9 cellular contexts compared by ENCODE assay signal in genomic region chr11:2446590-2447252, GRCh38. TPM values are rescaled to one million over a fixed set of nuclear protein-coding genes. Genes with fewer than 3 reads are reported as not detected.
DNase-seq lines count a peak whose midpoint lies in the region; ATAC-seq, FAIRE-seq and TF ChIP-seq lines count a peak whose summit lies in the region.
"Had no signal": no experiment of that assay in that cellular context is flagged by ENCODE, and none has a peak within 500 bp of the region (broad histone marks: within the 10 kb centered on the region; RNA-seq: fewer than 3 reads in every experiment).

No MANE protein-coding gene starts in this region.

- H3K4me1 ChIP-seq in OCI-LY3 (ENCODE audit: low read length) (no peaks in the 10 kb centered on the region), colonic mucosa (peaks cover 30% of the 10 kb centered on the region), parathyroid adenoma (no peaks in the 10 kb centered on the region), GM23248 (ENCODE audit: insufficient read depth) (no peaks in the 10 kb centered on the region)

- no peak for TF ChIP-seq CTCF in OCI-LY3 (IDR thresholded peaks at IDR 0.05; ENCODE audit: low read depth, low read length)
- no peak for TF ChIP-seq CTCF in colonic mucosa (IDR thresholded peaks at IDR 0.05)
- no peak for TF ChIP-seq CTCF in parathyroid adenoma (IDR thresholded peaks at IDR 0.05)

- H3K9ac ChIP-seq in OCI-LY3 (ENCODE audit: low read length): no peak overlapping the region
- H3K9ac ChIP-seq in colonic mucosa (ENCODE audit: low read depth in 2 of 2, low read length in 2 of 2): peak overlapping the region; percentile 48 to 79
- no peak overlapping the region for H3K9ac ChIP-seq in parathyroid adenoma
- H3K9ac ChIP-seq in GM23248: no peak overlapping the region

- H3K79me2 ChIP-seq in OCI-LY3 (ENCODE audit: low read length) (no peaks in the 10 kb centered on the region), parathyroid adenoma (peaks cover 15% of the 10 kb centered on the region), GM23248 (ENCODE audit: insufficient read depth) (no peaks in the 10 kb centered on the region)

- WGBS in GM23248 (ENCODE audit: low coverage in 1 of 2, low lambda C conversion rate in 2 of 2, missing lambda C conversion rate in 2 of 2), 2 experiments: 54 to 55% methylated on average over 14 to 15 of the region's 15 CpGs

- no peak overlapping the region for H3K27ac ChIP-seq in OCI-LY3 (ENCODE audit: low read length)
- peak overlapping the region; percentile 43 for H3K27ac ChIP-seq in colonic mucosa
- H3K27ac ChIP-seq in parathyroid adenoma: no peak overlapping the region
- no peak overlapping the region for H3K27ac ChIP-seq in GM23248

- ATAC-seq in GM21825 (IDR thresholded peaks at IDR 0.05; ENCODE audit: unreplicated experiment): no peak

- H3K27me3 ChIP-seq in OCI-LY3 (ENCODE audit: low read depth, low read length) (0 out of 2 replicates have a peak, but pooled peaks cover 5% of the 10 kb centered on the region), colonic mucosa (no peaks in the 10 kb centered on the region), parathyroid adenoma (ENCODE audit: control insufficient read depth, insufficient read depth, low read length) (no peaks in the 10 kb centered on the region), GM23248 (replicated peaks; ENCODE audit: insufficient read depth) (peaks cover 44% of the 10 kb centered on the region)

- H3K4me3 ChIP-seq in OCI-LY3 (ENCODE audit: low read length): no peak overlapping the region
- peak overlapping the region; percentile 49 for H3K4me3 ChIP-seq in colonic mucosa
- H3K4me3 ChIP-seq in parathyroid adenoma (ENCODE audit: low read depth, low read length): no peak overlapping the region
- no peak overlapping the region for H3K4me3 ChIP-seq in GM23248

- H2AFZ ChIP-seq in OCI-LY3 (ENCODE audit: low read depth, low read length) (0 out of 2 replicates have a peak overlapping the region, but pooled peaks have one; percentile 25), parathyroid adenoma (no peak overlapping the region), GM23248 (no peak overlapping the region)

- H4K20me1 ChIP-seq in OCI-LY3 (ENCODE audit: insufficient read depth, low read length): no peaks in the 10 kb centered on the region
- H4K20me1 ChIP-seq in GM23248 (ENCODE audit: insufficient read depth): no peaks in the 10 kb centered on the region

- H3K9me3 ChIP-seq in OCI-LY3 (ENCODE audit: insufficient read depth, low read length): no peaks in the 10 kb centered on the region
- H3K9me3 ChIP-seq in colonic mucosa: no peaks in the 10 kb centered on the region
- H3K9me3 ChIP-seq in parathyroid adenoma (ENCODE audit: control insufficient read depth, low read length): no peaks in the 10 kb centered on the region
- no peaks in the 10 kb centered on the region for H3K9me3 ChIP-seq in GM23248 (ENCODE audit: low read depth)

- peak; percentile 21 for FAIRE-seq in GM18507 (lab: Jason Lieb, UNC)

- H3K36me3 ChIP-seq in OCI-LY3 (replicated peaks; ENCODE audit: low read depth, low read length) (no peaks in the 10 kb centered on the region), colonic mucosa (no peaks in the 10 kb centered on the region), parathyroid adenoma (ENCODE audit: control insufficient read depth, insufficient read depth, low read length) (no peaks in the 10 kb centered on the region), GM23248 (ENCODE audit: low read depth) (no peaks in the 10 kb centered on the region)

- no peaks in the 10 kb centered on the region for H3F3A ChIP-seq in GM23248 (ENCODE audit: insufficient read depth)

- in situ Hi-C loops in GM23248 (cut with MboI): no loop called here

- no peaks in the 10 kb centered on the region for H3K9me2 ChIP-seq in GM23248 (ENCODE audit: insufficient read depth)

- peak overlapping the region; percentile 24; the same call in 1 of the 2 replicates for H3K4me2 ChIP-seq in OCI-LY3 (ENCODE audit: low read length)
- H3K4me2 ChIP-seq in parathyroid adenoma (ENCODE audit: low read length): peak overlapping the region; percentile 80
- no peak overlapping the region for H3K4me2 ChIP-seq in GM23248 (ENCODE audit: unreplicated experiment)

- DNase-seq in GM18507 (ENCODE audit: extremely low spot score, insufficient read length, low read depth) (no peak), colonic mucosa (peak; percentile 76), NCI-H1048 (lab: John Stamatoyannopoulos, UW) (no peak), RKO (ENCODE audit: low spot score) (no peak), GM23248 (no peak)
- DNase-seq: immature natural killer cell had no signal

- intact Hi-C loops in colonic mucosa (cut with DNase I): no loop called here

RNA-seq across cellular contexts. Expression of gene KCNQ1, which starts 1.9 kb away (rescaled TPM):
- total RNA-seq in colonic mucosa: 10 to 100 TPM; 51.4 to 55.8 TPM
- not detected in 2 replicates for total RNA-seq in GM23248 (2014; rRNA removed; shearing (Covaris generic))
- polyA plus RNA-seq in GM23248 (2016; fragmentation: Nextera tagmentation; extraction: Ambion mirVana): not detected in 2 replicates

RNA-seq across cellular contexts. Expression of gene TRPM5, which starts 2.4 kb away (rescaled TPM):
- 1 to 10 TPM; 1.3 to 1.9 TPM for total RNA-seq in colonic mucosa
- total RNA-seq in GM23248 (2014; rRNA removed; shearing (Covaris generic)): not detected in 2 replicates
- not detected in 2 replicates for polyA plus RNA-seq in GM23248 (2016; fragmentation: Nextera tagmentation; extraction: Ambion mirVana)
- polyA plus RNA-seq: immature natural killer cell had no signal

RNA-seq across cellular contexts. Expression of gene TSSC4, which starts 46.2 kb away (rescaled TPM):
- 10 to 100 TPM; 35.6 to 59.0 TPM for total RNA-seq in colonic mucosa
- total RNA-seq in GM23248 (2014; rRNA removed; shearing (Covaris generic)): 44.4 and 50.3 TPM in 2 replicates
- 61.8 and 69.8 TPM in 2 replicates for polyA plus RNA-seq in GM23248 (2016; fragmentation: Nextera tagmentation; extraction: Ambion mirVana)

Comparison
In these comparisons a context has a peak if more than half of its experiments do, and no peak if none do; other contexts are left out.
1. H3K9ac ChIP-seq: peak in colonic mucosa (2 of 2); none in OCI-LY3 (single experiment), parathyroid adenoma (single experiment) and GM23248 (single experiment).
2. RNA of gene KCNQ1, which starts 1.9 kb away (total RNA-seq): 51.4 to 55.8 TPM in colonic mucosa; not detected in GM23248; every median in the first group is over 10 times any median in the second.